In genomic region chr3:196493292-196493691, GRCh38 we compare ENCODE assay signal across 24 cellular contexts. TPM values are rescaled to one million over a fixed set of nuclear protein-coding genes. Genes with fewer than 3 reads are reported as not detected.
DNase-seq lines count a peak whose midpoint lies in the region; ATAC-seq, FAIRE-seq and TF ChIP-seq lines count a peak whose summit lies in the region.
"Had no signal": no experiment of that assay in that cellular context is flagged by ENCODE, and none has a peak within 500 bp of the region (broad histone marks: within the 10 kb centered on the region; RNA-seq: fewer than 3 reads in every experiment).

No MANE protein-coding gene starts in this region.

- H3K27ac Mint-ChIP-seq in T-helper 17 cell (no peak overlapping the region), osteocyte (ENCODE audit: unreplicated experiment) (no peak overlapping the region)
- H3K27ac Mint-ChIP-seq: CD8-positive, alpha-beta T cell had no signal

- no peak for TF ChIP-seq EP300 in K562 (IDR thresholded peaks at IDR 0.05; ENCODE audit: low read length)

- H3K27ac ChIP-seq in K562 (ENCODE audit: extremely low read depth, low read depth, low read length), result no peak overlapping the region
- H3K27ac ChIP-seq: GM23248 had no signal

- BruUV-seq in K562 (replicated peaks; lab: Mats Ljungman, UMichigan), result no TSS peak

- H3K9me3 Mint-ChIP-seq in osteocyte (ENCODE audit: unreplicated experiment), result no peaks in the 10 kb centered on the region
- H3K9me3 Mint-ChIP-seq: CD8-positive, alpha-beta T cell had no signal

- H3K9me3 ChIP-seq in Loucy (ENCODE audit: insufficient read depth, low read depth, low read length), result no peaks in the 10 kb centered on the region
- H3K9me3 ChIP-seq in T-helper 17 cell (ENCODE audit: control insufficient read depth, low read length, poor library complexity, severe bottlenecking), result no peaks in the 10 kb centered on the region
- no peaks in the 10 kb centered on the region for H3K9me3 ChIP-seq in K562 (replicated peaks; ENCODE audit: control insufficient read depth, insufficient read depth, low read depth, low read length)

- H3K27me3 ChIP-seq in Loucy (ENCODE audit: insufficient read depth, low read length, poor library complexity, severe bottlenecking) (peaks cover 8% of the 10 kb centered on the region), K562 (ENCODE audit: control insufficient read depth in 2 of 2, insufficient read depth in 2 of 2, low read length in 2 of 2) (no peaks in the 10 kb centered on the region)

- H3K4me1 Mint-ChIP-seq in T-helper 17 cell (peaks cover 45% of the 10 kb centered on the region), osteocyte (ENCODE audit: unreplicated experiment) (peaks cover 11% of the 10 kb centered on the region)

- TF ChIP-seq POLR2A in GM12891 (IDR thresholded peaks at IDR 0.05; ENCODE audit: low read depth, low read length) (no peak), K562 (conservative IDR thresholded peaks at IDR 0.05) (no peak)

- H3F3A ChIP-seq in Loucy (ENCODE audit: low read depth), result peaks cover 5% of the 10 kb centered on the region; the same call in 1 of the 2 replicates

- H3K9me1 ChIP-seq in K562 (ENCODE audit: control insufficient read depth, insufficient read depth, low read length), result no peaks in the 10 kb centered on the region

- H3K4me3 ChIP-seq in Loucy (ENCODE audit: low read length, poor library complexity, severe bottlenecking) (peak overlapping the region; percentile 88), K562 (no peak overlapping the region)
- H3K4me3 ChIP-seq: GM23248 had no signal

- H3K27me3 Mint-ChIP-seq in T-helper 17 cell, result no peaks in the 10 kb centered on the region
- no peaks in the 10 kb centered on the region for H3K27me3 Mint-ChIP-seq in osteocyte (ENCODE audit: unreplicated experiment)

- H3K4me1 ChIP-seq in Loucy (ENCODE audit: insufficient read depth, low read length, poor library complexity, severe bottlenecking) (peaks cover 59% of the 10 kb centered on the region), K562 (replicated peaks in 1 of 2; ENCODE audit: control insufficient read depth in 2 of 2, insufficient read depth in 2 of 2, low read length in 2 of 2) (peaks cover 3 to 9% of the 10 kb centered on the region in 2 experiments; a peak in 3 of 5 replicates)

- H3K4me3 Mint-ChIP-seq in T-helper 17 cell (peak overlapping the region; percentile 60), osteocyte (ENCODE audit: unreplicated experiment) (no peak overlapping the region)
- H3K4me3 Mint-ChIP-seq: CD8-positive, alpha-beta T cell had no signal

- POLR2A ChIA-PET in K562 (lab: Yijun Ruan, JAX), result no interaction called here

- H2AFZ ChIP-seq in Loucy (ENCODE audit: low read length) (no peak overlapping the region), K562 (ENCODE audit: low read depth, low read length) (no peak overlapping the region)
- H2AFZ ChIP-seq: GM23248 had no signal

- H4K20me1 ChIP-seq in Loucy (ENCODE audit: insufficient read depth, low read length, poor library complexity, severe bottlenecking), result peaks cover 96% of the 10 kb centered on the region
- peaks cover 9% of the 10 kb centered on the region; the same call in 1 of the 2 replicates for H4K20me1 ChIP-seq in K562 (replicated peaks; ENCODE audit: control insufficient read depth, insufficient read depth, low read length)

- H3K9me2 ChIP-seq in Loucy (replicated peaks; ENCODE audit: low read depth, low read length), result no peaks in the 10 kb centered on the region

- TF ChIP-seq CTCF in Loucy (conservative IDR thresholded peaks at IDR 0.05; ENCODE audit: low read length) (no peak), K562 (IDR thresholded peaks at IDR 0.05 in 2 of 3, conservative IDR thresholded peaks at IDR 0.05 in 1 of 3; ENCODE audit: insufficient read depth in 2 of 3, low read depth in 1 of 3, low read length in 3 of 3) (no peak), osteocyte (IDR thresholded peaks at IDR 0.05) (no peak)

- FAIRE-seq in GM12891 (lab: Jason Lieb, UNC), result no peak
- no peak for FAIRE-seq in K562 (lab: Jason Lieb, UNC)
- FAIRE-seq: D721Med, GM12892, GM19239, H1 had no signal

- WGBS in K562 (ENCODE audit: insufficient coverage, low coverage, missing lambda C conversion rate), result 95% methylated on average over 7 of the region's 7 CpGs

- H3K36me3 Mint-ChIP-seq in T-helper 17 cell (ENCODE audit: low read depth) (peaks cover 3% of the 10 kb centered on the region), osteocyte (ENCODE audit: unreplicated experiment) (peaks cover 2% of the 10 kb centered on the region)

- CTCF ChIA-PET in K562 (lab: Yijun Ruan, JAX; ENCODE audit: low intra/inter-chr PET ratio), result no interaction called here

- H3K36me3 ChIP-seq in Loucy (ENCODE audit: insufficient read depth, low read length) (peaks cover 89% of the 10 kb centered on the region), K562 (ENCODE audit: control insufficient read depth, insufficient read depth, low read length) (peaks cover 55% of the 10 kb centered on the region; the same call in 2 of the 3 replicates)

- H3K79me2 ChIP-seq in Loucy (ENCODE audit: insufficient read depth, low read length), result peaks cover 100% of the 10 kb centered on the region
- H3K79me2 ChIP-seq in K562 (ENCODE audit: control insufficient read depth, insufficient read depth, low read length), result peaks cover 97% of the 10 kb centered on the region

- no peak for ATAC-seq in T-helper 17 cell
- ATAC-seq in K562, result no peak
- ATAC-seq in HG03175 (IDR thresholded peaks at IDR 0.05; ENCODE audit: unreplicated experiment), result no peak
- ATAC-seq in GM18520 (IDR thresholded peaks at IDR 0.05; ENCODE audit: unreplicated experiment), result no peak
- ATAC-seq: CD8-positive, alpha-beta T cell had no signal

- peak overlapping the region; percentile 99 for H3K9ac ChIP-seq in Loucy (ENCODE audit: low read depth, low read length, poor library complexity, severe bottlenecking)
- no peak overlapping the region for H3K9ac ChIP-seq in K562 (ENCODE audit: insufficient read depth in 1 of 2, low read depth in 2 of 2, low read length in 2 of 2)
- H3K9ac ChIP-seq: GM23248 had no signal

- H3K4me2 ChIP-seq in Loucy (ENCODE audit: low read depth, low read length, poor library complexity, severe bottlenecking), result peak overlapping the region; percentile 95
- H3K4me2 ChIP-seq in K562 (ENCODE audit: insufficient read depth, low read length), result no peak overlapping the region

- TF ChIP-seq RAD21 in K562 (CRISPR knock-in tag; conservative IDR thresholded peaks at IDR 0.05 in 1 of 2, IDR thresholded peaks at IDR 0.05 in 1 of 2), result no peak

- intact Hi-C loops in K562 (cut with micrococcal nuclease), result no loop called here

- in situ Hi-C loops in K562 (cut with MboI), result no loop called here

- no peak for DNase-seq in GM12891 (ENCODE audit: insufficient read length, low spot score)
- DNase-seq in T-helper 17 cell, result no peak
- no peak for DNase-seq in K562 (ENCODE audit: extremely low read depth in 1 of 4, low spot score in 3 of 4)
- DNase-seq in osteocyte (ENCODE audit: extremely low spot score, unreplicated experiment), result no peak
- DNase-seq in activated effector memory CD4-positive, alpha-beta T cell treated with Interleukin-2 at 50 U/mL for 16 hours, result no peak
- DNase-seq: C1 segment of cervical spinal cord; CD8-positive, alpha-beta T cell; DMS 273 treated with DMSO at 0.1 percent for 48 hours; DMS79; EL; GDM1; GM23248; H7; HCEC 1CT had no signal

RNA-seq across cellular contexts. Expression of gene RNF168, which starts 10.3 kb away (rescaled TPM):
- 18.2 TPM for polyA plus RNA-seq in GM12891 (2012; ENCODE audit: low read depth, missing spikeins)
- 10 to 100 TPM; 36.9 to 37.9 TPM for total RNA-seq in T-helper 17 cell
- 71.2 and 77.5 TPM in 2 replicates for total RNA-seq in K562 (2011; cell fraction: chromatin; rRNA removed; ENCODE audit: low replicate concordance)
- total RNA-seq in K562 (2011; cell fraction: nucleolus; rRNA removed), result 28.5 and 36.1 TPM in 2 replicates
- total RNA-seq in K562 (2011; cell fraction: nucleoplasm; rRNA removed), result 34.3 and 37.7 TPM in 2 replicates
- total RNA-seq in K562 (2014; rRNA removed), result 20.1 and 22.6 TPM in 2 replicates
- total RNA-seq in K562 (2014; rRNA removed; fragmentation: Illumina TruSeq; extraction: Trizol), result 32.1 and 34.4 TPM in 2 replicates
- total RNA-seq in K562 (2015; rRNA removed; fragmentation: Illumina TruSeq; extraction: Trizol), result 29.7 and 29.8 TPM in 2 replicates
- 29.0 and 31.8 TPM in 2 replicates for total RNA-seq in K562 (2021)
- polyA plus RNA-seq in K562 (2011; rRNA removed), result 9.3 and 10.8 TPM in 2 replicates
- 5.0 and 8.8 TPM in 2 replicates for polyA plus RNA-seq in K562 (2011; cell fraction: cytosol; rRNA removed)
- 11.0 and 11.1 TPM in 2 replicates for polyA plus RNA-seq in K562 (2011; cell fraction: nucleus; rRNA removed)
- 13.2 and 15.1 TPM in 2 replicates for polyA plus RNA-seq in K562 (2012)
- polyA plus RNA-seq in K562 (2014; fragmentation: Illumina TruSeq; extraction: Trizol), result 14.6 and 16.6 TPM in 2 replicates
- polyA plus RNA-seq in K562 (2014; fragmentation: Nextera tagmentation; extraction: Ambion mirVana), result 1 to 10 TPM; 6.0 to 8.3 TPM
- 12.3 and 13.9 TPM in 2 replicates for polyA plus RNA-seq in K562 (2014; rRNA removed)
- 37.7 and 51.3 TPM in 2 replicates for polyA minus RNA-seq in K562 (2011; rRNA and poly(A)+ RNA removed)
- polyA minus RNA-seq in K562 (2011; cell fraction: cytosol; rRNA and poly(A)+ RNA removed), result 22.4 and 30.3 TPM in 2 replicates
- 10.8 and 25.4 TPM in 2 replicates for polyA minus RNA-seq in K562 (2011; cell fraction: nucleus; rRNA and poly(A)+ RNA removed)
- 17.2 and 19.8 TPM in 2 replicates for total RNA-seq in osteocyte

RNA-seq across cellular contexts. Expression of gene SMCO1, which starts 21.9 kb away (rescaled TPM):
- polyA plus RNA-seq in GM12891 (2012; ENCODE audit: low read depth, missing spikeins), result 0.05 TPM
- total RNA-seq in T-helper 17 cell, result not detected
- total RNA-seq in K562 (2011; cell fraction: chromatin; rRNA removed; ENCODE audit: low replicate concordance), result 0.21 TPM in 1 of 2 replicates, not detected in the other
- total RNA-seq in K562 (2011; cell fraction: nucleolus; rRNA removed), result not detected in 2 replicates
- not detected in 2 replicates for total RNA-seq in K562 (2011; cell fraction: nucleoplasm; rRNA removed)
- total RNA-seq in K562 (2014; rRNA removed), result 0.05 TPM in 1 of 2 replicates, not detected in the other
- 0.13 TPM in 1 of 2 replicates, not detected in the other for total RNA-seq in K562 (2014; rRNA removed; fragmentation: Illumina TruSeq; extraction: Trizol)
- total RNA-seq in K562 (2015; rRNA removed; fragmentation: Illumina TruSeq; extraction: Trizol), result not detected in 2 replicates
- total RNA-seq in K562 (2021), result 0.20 TPM in 1 of 2 replicates, not detected in the other
- polyA plus RNA-seq in K562 (2011; rRNA removed), result 0.05 TPM in 1 of 2 replicates, not detected in the other
- 0.04 TPM in 1 of 2 replicates, not detected in the other for polyA plus RNA-seq in K562 (2011; cell fraction: cytosol; rRNA removed)
- polyA plus RNA-seq in K562 (2011; cell fraction: nucleus; rRNA removed), result not detected in 2 replicates
- polyA plus RNA-seq in K562 (2012), result 0.07 and 0.09 TPM in 2 replicates
- 0.08 and 0.10 TPM in 2 replicates for polyA plus RNA-seq in K562 (2014; fragmentation: Illumina TruSeq; extraction: Trizol)
- under 1 TPM; 0.14 to 0.35 TPM for polyA plus RNA-seq in K562 (2014; fragmentation: Nextera tagmentation; extraction: Ambion mirVana)
- polyA plus RNA-seq in K562 (2014; rRNA removed), result 0.05 TPM in 1 of 2 replicates, not detected in the other
- polyA minus RNA-seq in K562 (2011; rRNA and poly(A)+ RNA removed), result not detected in 2 replicates
- not detected in 2 replicates for polyA minus RNA-seq in K562 (2011; cell fraction: cytosol; rRNA and poly(A)+ RNA removed)
- not detected in 2 replicates for polyA minus RNA-seq in K562 (2011; cell fraction: nucleus; rRNA and poly(A)+ RNA removed)
- not detected in 2 replicates for total RNA-seq in osteocyte
- total RNA-seq: A172; A673; CD8-positive, alpha-beta T cell; GM23248; H1; H7 had no signal
- polyA plus RNA-seq: BJ, GM23248 had no signal
